15 cellular contexts compared by ENCODE assay signal in genomic region chrX:150761176-150761818, GRCh38.
DNase-seq lines count a peak whose midpoint lies in the region; ATAC-seq and TF ChIP-seq lines count a peak whose summit lies in the region.
"Had no signal": no experiment of that assay in that cellular context is flagged by ENCODE, and none has a peak within 500 bp of the region (broad histone marks: within the 10 kb centered on the region; RNA-seq: fewer than 3 reads in every experiment).

No MANE protein-coding gene starts in this region.

- H3K9me2 ChIP-seq in PC-9 (ENCODE audit: insufficient read depth): no peaks in the 10 kb centered on the region

- no peaks in the 10 kb centered on the region for H3K4me1 Mint-ChIP-seq in activated T-cell treated with anti-CD3 and anti-CD28 coated beads, Interleukin-2, amount 50 U/mL, for 24 hours (ENCODE audit: low read depth)
- peaks cover 6 to 20% of the 10 kb centered on the region in 2 experiments for H3K4me1 Mint-ChIP-seq in H9

- H3K23me2 ChIP-seq in H9 (ENCODE audit: insufficient read length, low read depth, low read length, poor library complexity, severe bottlenecking): no peaks in the 10 kb centered on the region

- no peak overlapping the region for H3K4ac ChIP-seq in H9 (ENCODE audit: low read depth, low read length)

- no peak overlapping the region for H3K4me3 Mint-ChIP-seq in activated T-cell treated with anti-CD3 and anti-CD28 coated beads, Interleukin-2, amount 50 U/mL, for 24 hours
- no peak overlapping the region for H3K4me3 Mint-ChIP-seq in H9

- no peak overlapping the region for H3K18ac ChIP-seq in H9 (ENCODE audit: insufficient read length, low read depth, low read length)

- TF ChIP-seq CTCF in H9 (conservative IDR thresholded peaks at IDR 0.05) (no peak), gastroesophageal sphincter (IDR thresholded peaks at IDR 0.05) (no peak), PC-9 (conservative IDR thresholded peaks at IDR 0.05) (no peak)

- H3K56ac ChIP-seq in H9 (ENCODE audit: insufficient read length, low read depth, low read length): no peak overlapping the region

- intact Hi-C loops in sciatic nerve (cut with DNase I) (no loop called here), PC-9 (cut with micrococcal nuclease; ENCODE audit: unreplicated experiment) (no loop called here)

- no peak overlapping the region for H3K4me3 ChIP-seq in gastroesophageal sphincter
- H3K4me3 ChIP-seq in PC-9: no peak overlapping the region
- H3K4me3 ChIP-seq: GM23248 had no signal

- H4K8ac ChIP-seq in H9 (replicated peaks; ENCODE audit: insufficient read length, low read depth, low read length): no peak overlapping the region

- no peak overlapping the region for H2BK20ac ChIP-seq in H9 (ENCODE audit: low read depth, low read length, poor library complexity, severe bottlenecking)

- no peak overlapping the region for H2AK5ac ChIP-seq in H9 (ENCODE audit: insufficient read length, low read length)

- no peaks in the 10 kb centered on the region for H3K79me2 ChIP-seq in H9 (ENCODE audit: insufficient read depth, low read length)
- no peaks in the 10 kb centered on the region for H3K79me2 ChIP-seq in PC-9 (ENCODE audit: low read depth)

- no CpG with 5 or more reads among the region's 7 CpGs for WGBS in H9 (ENCODE audit: extremely low coverage, insufficient read length, low lambda C conversion rate)
- WGBS in gastroesophageal sphincter (ENCODE audit: low coverage in 1 of 2), 2 donors: no CpG with 5 or more reads among the region's 7 CpGs

- ATAC-seq in gastroesophageal sphincter (peak; percentile 19), sciatic nerve (peak; percentile 27), GM18873 (IDR thresholded peaks at IDR 0.05; ENCODE audit: low FRiP score, unreplicated experiment) (no peak)

- no peak overlapping the region for H4K5ac ChIP-seq in H9 (ENCODE audit: insufficient read length, low read depth, low read length)

- H3K9me3 Mint-ChIP-seq in activated T-cell treated with anti-CD3 and anti-CD28 coated beads, Interleukin-2, amount 50 U/mL, for 24 hours: no peaks in the 10 kb centered on the region
- H3K9me3 Mint-ChIP-seq in H9: peaks cover 59 to 77% of the 10 kb centered on the region in 2 experiments

- no peak overlapping the region for H2BK5ac ChIP-seq in H9 (ENCODE audit: insufficient read length, low read length)

- no peaks in the 10 kb centered on the region for H3K9me3 ChIP-seq in H9 (ENCODE audit: control insufficient read depth, low read depth, low read length)
- no peaks in the 10 kb centered on the region for H3K9me3 ChIP-seq in gastroesophageal sphincter
- no peaks in the 10 kb centered on the region for H3K9me3 ChIP-seq in PC-9 (ENCODE audit: insufficient read depth, low read depth)

- TF ChIP-seq EP300 in gastroesophageal sphincter (IDR thresholded peaks at IDR 0.05): no peak

- H3K27me3 ChIP-seq in H9 (ENCODE audit: insufficient read depth, low read length): no peaks in the 10 kb centered on the region
- no peaks in the 10 kb centered on the region for H3K27me3 ChIP-seq in gastroesophageal sphincter
- no peaks in the 10 kb centered on the region for H3K27me3 ChIP-seq in PC-9 (ENCODE audit: insufficient read depth, low read depth)

- H3K4me2 ChIP-seq in H9 (ENCODE audit: insufficient read depth, insufficient read length, low read length) (no peak overlapping the region), PC-9 (no peak overlapping the region)

- DNase-seq in activated T-cell treated with anti-CD3 and anti-CD28 coated beads, Interleukin-2, amount 50 U/mL, for 24 hours: no peak
- DNase-seq in activated T-cell treated with anti-CD3 and anti-CD28 coated beads, Interleukin-2, amount 50 U/mL, for 48 hours: no peak
- no peak for DNase-seq in H9
- DNase-seq in sciatic nerve (ENCODE audit: low spot score): no peak
- no peak for DNase-seq in PC-9
- DNase-seq: GM23248, MV-4-11, NCI-H1417, NCI-H187 treated with DMSO at 0.1 percent for 48 hours, NCI-H2171, NCI-H446 treated with DMSO at 0.1 percent for 48 hours had no signal

- H3K14ac ChIP-seq in H9 (ENCODE audit: insufficient read depth, low read length): peak overlapping the region; percentile 16; the same call in 1 of the 2 replicates

- H3K23ac ChIP-seq in H9 (ENCODE audit: insufficient read length, low read depth, low read length): no peak overlapping the region

- H2AFZ ChIP-seq in H9 (ENCODE audit: low read length): no peak overlapping the region
- no peak overlapping the region for H2AFZ ChIP-seq in PC-9
- H2AFZ ChIP-seq: GM23248 had no signal

- no peak overlapping the region for H2BK15ac ChIP-seq in H9 (ENCODE audit: low read depth, low read length)

- POLR2A ChIA-PET in PC-9 (lab: Charles Lee; ENCODE audit: unreplicated experiment): interaction anchor here (0.6 kb wide), 1 partner anchor 783 kb away, joined by 5 read pairs; no protein-coding TSS in a partner anchor

- CTCF ChIA-PET in PC-9 (lab: Charles Lee): no interaction called here

- H3T11ph ChIP-seq in H9 (ENCODE audit: low read length): no peak overlapping the region

- H2BK120ac ChIP-seq in H9 (ENCODE audit: low read depth, low read length, poor library complexity, severe bottlenecking): no peak overlapping the region

- H3K79me1 ChIP-seq in H9 (ENCODE audit: insufficient read depth, low read depth, low read length, poor library complexity, severe bottlenecking): no peaks in the 10 kb centered on the region

- H3K27ac Mint-ChIP-seq in activated T-cell treated with anti-CD3 and anti-CD28 coated beads, Interleukin-2, amount 50 U/mL, for 24 hours: peak overlapping the region; percentile 29
- H3K27ac Mint-ChIP-seq in H9: no peak overlapping the region

- H3K36me3 Mint-ChIP-seq in activated T-cell treated with anti-CD3 and anti-CD28 coated beads, Interleukin-2, amount 50 U/mL, for 24 hours (ENCODE audit: low read depth): peaks cover 46% of the 10 kb centered on the region
- peaks cover 13 to 44% (median 25%) of the 10 kb centered on the region in 3 experiments; a peak in 6 of 7 replicates for H3K36me3 Mint-ChIP-seq in H9 (ENCODE audit: insufficient read depth in 1 of 3, low read depth in 3 of 3)

- no peak overlapping the region for H4K91ac ChIP-seq in H9 (ENCODE audit: insufficient read length, low read depth, low read length)

- H4K20me1 ChIP-seq in H9 (ENCODE audit: control insufficient read depth, insufficient read depth, insufficient read length): peaks cover 2% of the 10 kb centered on the region
- H4K20me1 ChIP-seq in PC-9 (ENCODE audit: insufficient read depth): no peaks in the 10 kb centered on the region

- no peaks in the 10 kb centered on the region for H3F3A ChIP-seq in PC-9 (ENCODE audit: insufficient read depth, low read depth)

- H3K27ac ChIP-seq in H9 (ENCODE audit: insufficient read length, low read depth, low read length): no peak overlapping the region
- no peak overlapping the region for H3K27ac ChIP-seq in gastroesophageal sphincter
- no peak overlapping the region for H3K27ac ChIP-seq in PC-9
- H3K27ac ChIP-seq: C4-2B, GM23248, RWPE1 had no signal

- no peak overlapping the region for H2BK12ac ChIP-seq in H9 (ENCODE audit: insufficient read length, low read depth, low read length)

- H3K4me1 ChIP-seq in H9 (ENCODE audit: insufficient read depth, low read length) (peaks cover 4% of the 10 kb centered on the region; the same call in 1 of the 2 replicates), gastroesophageal sphincter (no peaks in the 10 kb centered on the region), PC-9 (replicated peaks; ENCODE audit: insufficient read depth) (no peaks in the 10 kb centered on the region)

- TF ChIP-seq POLR2A in gastroesophageal sphincter (IDR thresholded peaks at IDR 0.05): no peak

- H3K27me3 Mint-ChIP-seq in activated T-cell treated with anti-CD3 and anti-CD28 coated beads, Interleukin-2, amount 50 U/mL, for 24 hours: no peaks in the 10 kb centered on the region
- H3K27me3 Mint-ChIP-seq in H9 (ENCODE audit: low read depth): no peaks in the 10 kb centered on the region; the same call in 1 of the 2 replicates

- BruUV-seq in PC-9 (replicated peaks; lab: Mats Ljungman, UMichigan): no TSS peak

- H3K9ac ChIP-seq in H9 (ENCODE audit: extremely low read depth, insufficient read length, low read length): no peak overlapping the region
- H3K9ac ChIP-seq: GM23248 had no signal

- peaks cover 0 to 37% of the 10 kb centered on the region in 2 donors for H3K36me3 ChIP-seq in gastroesophageal sphincter
- no peaks in the 10 kb centered on the region for H3K36me3 ChIP-seq in PC-9 (ENCODE audit: low read depth)
